ENCODE assay signal across 25 cellular contexts in genomic region chr6:81761197-81761596, GRCh38. TPM values are rescaled to one million over a fixed set of nuclear protein-coding genes. Genes with fewer than 3 reads are reported as not detected.
DNase-seq lines count a peak whose midpoint lies in the region; ATAC-seq, FAIRE-seq and TF ChIP-seq lines count a peak whose summit lies in the region.
"Had no signal": no experiment of that assay in that cellular context is flagged by ENCODE, and none has a peak within 500 bp of the region (broad histone marks: within the 10 kb centered on the region; RNA-seq: fewer than 3 reads in every experiment).

No MANE protein-coding gene starts in this region.

- FAIRE-seq in GM19239 (lab: Jason Lieb, UNC) (peak; percentile 35), D721Med (lab: Jason Lieb, UNC) (no peak)
- FAIRE-seq: endometrium, GM12891 had no signal

- no peaks in the 10 kb centered on the region for H3K27me3 Mint-ChIP-seq in glutamatergic neuron (ENCODE audit: unreplicated experiment)

- intact Hi-C loops in mammary epithelial cell (cut with micrococcal nuclease) = no loop called here

- DNase-seq in GM19239 (ENCODE audit: insufficient read length, low spot score) = no peak
- peak; percentile 2 for DNase-seq in NCI-H82 treated with DMSO at 0.1 percent for 48 hours (lab: John Stamatoyannopoulos, UW; ENCODE audit: unreplicated experiment)
- peak; percentile 54 for DNase-seq in mammary epithelial cell
- peak; percentile 72 for DNase-seq in iris pigment epithelial cell (ENCODE audit: low read depth)
- DNase-seq in GDM1 (lab: John Stamatoyannopoulos, UW) = no peak
- no peak for DNase-seq in glutamatergic neuron
- no peak for DNase-seq in D721Med (ENCODE audit: insufficient read length, low spot score)
- DNase-seq: activated B cell treated with CpG ODN at 0.5 μM for 24 hours, Caco-2, GOT3, immature natural killer cell, Kasumi-1, mesendoderm, NCI-H1436 treated with DMSO at 0.1 percent for 48 hours, SHP77, spleen had no signal

- ATAC-seq in GM19397 (IDR thresholded peaks at IDR 0.05; ENCODE audit: unreplicated experiment) = no peak
- ATAC-seq: activated T-helper 17 cell treated with anti-CD3 and anti-CD28 coated beads, Interleukin-2, amount 50 U/mL, for 72 hours; stimulated activated effector memory CD8-positive, alpha-beta T cell treated with anti-CD3 and anti-CD28 coated beads, Interleukin-12 subunit alpha, Interleukin-12 subunit beta, amount 100 ng/mL, for 72 hours had no signal

- TF ChIP-seq CTCF in mammary epithelial cell (conservative IDR thresholded peaks at IDR 0.05 in 1 of 2, IDR thresholded peaks at IDR 0.05 in 1 of 2; ENCODE audit: extremely low read depth in 1 of 2, insufficient read depth in 1 of 2, low read depth in 1 of 2, low read length in 2 of 2) (no peak), glutamatergic neuron (IDR thresholded peaks at IDR 0.05; ENCODE audit: partially characterized antibody, unreplicated experiment) (no peak), D721Med (IDR thresholded peaks at IDR 0.05; ENCODE audit: insufficient read depth, missing control alignments) (no peak)

- no TSS peak for BruUV-seq in mammary epithelial cell (replicated peaks; lab: Mats Ljungman, UMichigan)

- peaks cover 21% of the 10 kb centered on the region for H3K4me1 Mint-ChIP-seq in glutamatergic neuron (ENCODE audit: low read depth, unreplicated experiment)
- H3K4me1 Mint-ChIP-seq: activated B cell treated with CpG ODN at 0.5 μM for 24 hours; activated T-helper 17 cell treated with anti-CD3 and anti-CD28 coated beads, Interleukin-2, amount 50 U/mL, for 72 hours; stimulated activated effector memory CD8-positive, alpha-beta T cell treated with anti-CD3 and anti-CD28 coated beads, Interleukin-12 subunit alpha, Interleukin-12 subunit beta, amount 100 ng/mL, for 72 hours had no signal

- dilution Hi-C loops in mammary epithelial cell (cut with HindIII; ENCODE audit: low sequenced_read_pairs) = no loop called here

- no peak overlapping the region for H3K4me3 Mint-ChIP-seq in glutamatergic neuron (ENCODE audit: unreplicated experiment)
- H3K4me3 Mint-ChIP-seq: activated B cell treated with CpG ODN at 0.5 μM for 24 hours; activated T-helper 17 cell treated with anti-CD3 and anti-CD28 coated beads, Interleukin-2, amount 50 U/mL, for 72 hours; immature natural killer cell; nephron; stimulated activated effector memory CD8-positive, alpha-beta T cell treated with anti-CD3 and anti-CD28 coated beads, Interleukin-12 subunit alpha, Interleukin-12 subunit beta, amount 100 ng/mL, for 72 hours; T-helper 1 cell treated with Interleukin-12 subunit alpha and Interleukin-12 subunit beta and Interleukin-4 antibody, amounts not matched to agents 30 μg/mL and 1 μg/mL, for 36 hours had no signal

- H2AFZ ChIP-seq in mammary epithelial cell (ENCODE audit: low read depth, low read length) = no peak overlapping the region

- H4K20me1 ChIP-seq in mammary epithelial cell (ENCODE audit: insufficient read depth, low read length) = no peaks in the 10 kb centered on the region

- WGBS in mammary epithelial cell (ENCODE audit: low coverage, missing lambda C conversion rate) = 89% methylated on average over 1 of the region's 1 CpG

- peaks cover 4% of the 10 kb centered on the region for H3K9me3 Mint-ChIP-seq in glutamatergic neuron (ENCODE audit: unreplicated experiment)
- H3K9me3 Mint-ChIP-seq: activated B cell treated with CpG ODN at 0.5 μM for 24 hours; activated T-helper 17 cell treated with anti-CD3 and anti-CD28 coated beads, Interleukin-2, amount 50 U/mL, for 72 hours; nephron; stimulated activated effector memory CD8-positive, alpha-beta T cell treated with anti-CD3 and anti-CD28 coated beads, Interleukin-12 subunit alpha, Interleukin-12 subunit beta, amount 100 ng/mL, for 72 hours; T-helper 1 cell treated with Interleukin-12 subunit alpha and Interleukin-12 subunit beta and Interleukin-4 antibody, amounts not matched to agents 30 μg/mL and 1 μg/mL, for 36 hours had no signal

- no peak overlapping the region for H3K4me3 ChIP-seq in mammary epithelial cell (replicated peaks in 1 of 3; ENCODE audit: insufficient read depth in 1 of 3, low read depth in 2 of 3, low read length in 3 of 3)
- H3K4me3 ChIP-seq: prostate gland, spleen, thoracic aorta had no signal

- no peaks in the 10 kb centered on the region for H3K36me3 ChIP-seq in mammary epithelial cell (ENCODE audit: insufficient read depth, low read length)
- H3K36me3 ChIP-seq: prostate gland, spleen, thoracic aorta had no signal

- in situ Hi-C loops in mammary epithelial cell (cut with MboI; ENCODE audit: low sequenced_read_pairs in 2 of 2) = loop anchor here (25.0 kb wide), 2 partner anchors 251 to 1149 kb away; no protein-coding TSS in a partner anchor

- H3K27me3 ChIP-seq in mammary epithelial cell (ENCODE audit: insufficient read depth, low read length) = no peaks in the 10 kb centered on the region
- H3K27me3 ChIP-seq: spleen had no signal

- no peak overlapping the region for H3K27ac Mint-ChIP-seq in glutamatergic neuron (ENCODE audit: unreplicated experiment)
- H3K27ac Mint-ChIP-seq: activated B cell treated with CpG ODN at 0.5 μM for 24 hours; activated T-helper 17 cell treated with anti-CD3 and anti-CD28 coated beads, Interleukin-2, amount 50 U/mL, for 72 hours; immature natural killer cell; nephron; stimulated activated effector memory CD8-positive, alpha-beta T cell treated with anti-CD3 and anti-CD28 coated beads, Interleukin-12 subunit alpha, Interleukin-12 subunit beta, amount 100 ng/mL, for 72 hours; T-helper 1 cell treated with Interleukin-12 subunit alpha and Interleukin-12 subunit beta and Interleukin-4 antibody, amounts not matched to agents 30 μg/mL and 1 μg/mL, for 36 hours had no signal

- CTCF ChIA-PET in mammary epithelial cell (lab: Charles Lee; ENCODE audit: low non-redundant PET) = interaction anchor here (0.6 kb wide), 1 partner anchor 23 kb away, joined by 4 read pairs; no protein-coding TSS in a partner anchor

- H3K79me2 ChIP-seq in mammary epithelial cell (ENCODE audit: insufficient read depth, low read length) = no peaks in the 10 kb centered on the region

- peaks cover 30% of the 10 kb centered on the region for H3K4me1 ChIP-seq in mammary epithelial cell (ENCODE audit: insufficient read depth, low read length)
- H3K4me1 ChIP-seq: prostate gland had no signal

- H3K27ac ChIP-seq in mammary epithelial cell (ENCODE audit: insufficient read depth, low read depth, low read length) = no peak overlapping the region
- H3K27ac ChIP-seq: prostate gland, spleen, thoracic aorta had no signal

- H3K9ac ChIP-seq in mammary epithelial cell (ENCODE audit: insufficient read depth, low read length) = no peak overlapping the region

- no peak overlapping the region for H3K4me2 ChIP-seq in mammary epithelial cell (ENCODE audit: insufficient read depth, low read depth, low read length)

- H3K9me3 ChIP-seq in mammary epithelial cell (replicated peaks; ENCODE audit: insufficient read depth, low read length) = no peaks in the 10 kb centered on the region
- H3K9me3 ChIP-seq: Caco-2, prostate gland, spleen, thoracic aorta had no signal

- H3K36me3 Mint-ChIP-seq in glutamatergic neuron (ENCODE audit: unreplicated experiment) = peaks cover 4% of the 10 kb centered on the region
- H3K36me3 Mint-ChIP-seq: immature natural killer cell; stimulated activated effector memory CD8-positive, alpha-beta T cell treated with anti-CD3 and anti-CD28 coated beads, Interleukin-12 subunit alpha, Interleukin-12 subunit beta, amount 100 ng/mL, for 72 hours had no signal

RNA-seq across cellular contexts. Expression of gene TENT5A, which starts 8.7 kb away (rescaled TPM):
- total RNA-seq in mammary epithelial cell (1 to 10 TPM; 2.6 to 4.7 TPM), glutamatergic neuron (ENCODE audit: unreplicated experiment) (2.7 TPM)
- 1.8 TPM for polyA plus RNA-seq in mammary epithelial cell
- polyA minus RNA-seq in mammary epithelial cell = 1.1 TPM

Comparison
In these comparisons a context has a peak if more than half of its experiments do, and no peak if none do; other contexts are left out.
1. DNase-seq: peak in NCI-H82 treated with DMSO at 0.1 percent for 48 hours (single experiment), mammary epithelial cell (single experiment) and iris pigment epithelial cell (single experiment); none in GM19239 (single experiment), GDM1 (single experiment), glutamatergic neuron (single experiment) and D721Med (single experiment).